ENCODE assay signal across 12 cellular contexts in the genomic region with DNA sequence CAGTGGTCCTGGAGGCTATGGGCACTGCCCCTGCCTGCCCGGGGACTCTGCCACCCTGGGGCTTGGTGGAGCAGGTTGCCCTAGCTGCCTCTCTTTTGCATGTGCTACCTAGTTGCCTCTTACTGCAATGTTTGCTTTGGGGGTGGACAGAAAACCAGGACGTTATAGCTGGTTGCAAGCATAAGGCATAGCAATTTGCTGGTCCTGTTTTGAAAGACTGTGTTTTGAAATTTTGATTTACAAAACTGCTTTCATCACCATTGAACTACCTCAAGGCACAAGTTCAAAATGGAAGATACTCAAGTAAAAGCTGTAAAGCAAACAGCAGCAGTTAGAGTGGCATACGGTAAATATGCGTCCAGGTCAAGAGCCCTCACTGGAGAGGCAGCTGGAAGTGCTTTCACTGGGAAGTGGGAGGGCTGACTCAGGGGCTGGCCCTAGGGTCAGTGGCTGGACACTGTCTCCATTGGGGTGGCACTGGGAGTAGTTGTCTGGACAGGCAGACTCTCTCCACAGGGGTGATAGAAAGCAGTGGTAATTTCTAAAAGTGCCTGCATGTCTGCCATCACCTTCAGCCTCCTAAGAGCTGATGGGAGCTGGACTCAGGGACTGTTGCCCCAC.
DNase-seq lines count a peak whose midpoint lies in the region; ATAC-seq and TF ChIP-seq lines count a peak whose summit lies in the region.
"Had no signal": no experiment of that assay in that cellular context is flagged by ENCODE, and none has a peak within 500 bp of the region (broad histone marks: within the 10 kb centered on the region; RNA-seq: fewer than 3 reads in every experiment).

No MANE protein-coding gene starts in this region.

- no peak overlapping the region for H3K27ac Mint-ChIP-seq in T-helper 17 cell
- H3K27ac Mint-ChIP-seq: activated naive CD4-positive, alpha-beta T cell treated with anti-CD3 and anti-CD28 coated beads for 36 hours; GM23338 had no signal

- H3K4me3 Mint-ChIP-seq in T-helper 17 cell = no peak overlapping the region
- H3K4me3 Mint-ChIP-seq: activated naive CD4-positive, alpha-beta T cell treated with anti-CD3 and anti-CD28 coated beads for 36 hours; GM23338 had no signal

- peaks cover 14% of the 10 kb centered on the region for H3K4me1 Mint-ChIP-seq in T-helper 17 cell

- WGBS in right lobe of liver (ENCODE audit: insufficient coverage, low coverage, low lambda C conversion rate, missing lambda C conversion rate) = 18% methylated on average over 4 of the region's 4 CpGs

- H3K27me3 Mint-ChIP-seq in T-helper 17 cell = peaks cover 6% of the 10 kb centered on the region

- H3K4me3 ChIP-seq in right lobe of liver = peak overlapping the region in 1 of 3 donors; percentile 7
- H3K4me3 ChIP-seq: body of pancreas, GM23338, SJCRH30 had no signal

- H3K27ac ChIP-seq in right lobe of liver = peak overlapping the region in 2 of 3 donors; percentile 55 to 79
- H3K27ac ChIP-seq: body of pancreas, SJCRH30 had no signal

- DNase-seq in COLO668 (lab: John Stamatoyannopoulos, UW; ENCODE audit: unreplicated experiment) (peak; percentile 27), NCI-H1417 treated with DMSO at 0.1 percent for 48 hours (lab: John Stamatoyannopoulos, UW) (peak; percentile 49), SHP77 treated with DMSO at 0.1 percent for 48 hours (lab: John Stamatoyannopoulos, UW) (peak; percentile 79), right lobe of liver (peak; percentile 63 to 86 (median 82)), T-helper 17 cell (no peak), NCI-H446 treated with DMSO at 0.1 percent for 48 hours (lab: John Stamatoyannopoulos, UW) (no peak)
- DNase-seq: activated naive CD4-positive, alpha-beta T cell treated with anti-CD3 and anti-CD28 coated beads for 36 hours; body of pancreas; SJCRH30 had no signal

- intact Hi-C loops in right lobe of liver (cut with DNase I) = loop anchor here in 1 of 2 donors (10.0 kb wide), 1 partner anchor 403 kb away; no protein-coding TSS in a partner anchor

- peak in 2 of 4 donors; percentile 5 to 18 for TF ChIP-seq CTCF in right lobe of liver (IDR thresholded peaks at IDR 0.05)

- peak; percentile 85 to 89 (median 88) for ATAC-seq in right lobe of liver
- ATAC-seq in T-helper 17 cell = no peak
- no peak for ATAC-seq in GM19328 (IDR thresholded peaks at IDR 0.05; ENCODE audit: unreplicated experiment)
- ATAC-seq in HG02588 (IDR thresholded peaks at IDR 0.05; ENCODE audit: unreplicated experiment) = no peak
- ATAC-seq: body of pancreas, GM23338 had no signal

- H3K36me3 Mint-ChIP-seq in T-helper 17 cell (ENCODE audit: low read depth) = no peaks in the 10 kb centered on the region

- H3K27me3 ChIP-seq in right lobe of liver = no peaks in the 10 kb centered on the region
- H3K27me3 ChIP-seq: body of pancreas, SJCRH30 had no signal

- TF ChIP-seq POLR2A in right lobe of liver (IDR thresholded peaks at IDR 0.05) = peak; percentile 31

- no peaks in the 10 kb centered on the region for H3K9me3 ChIP-seq in right lobe of liver
- no peaks in the 10 kb centered on the region for H3K9me3 ChIP-seq in T-helper 17 cell (ENCODE audit: control insufficient read depth, low read length, poor library complexity, severe bottlenecking)
- H3K9me3 ChIP-seq: body of pancreas, SJCRH30 had no signal

- no peaks in the 10 kb centered on the region for H3K36me3 ChIP-seq in right lobe of liver
- H3K36me3 ChIP-seq: SJCRH30 had no signal

- H3K4me1 ChIP-seq in right lobe of liver = peaks cover 0 to 20% (median 4%) of the 10 kb centered on the region in 4 donors
- H3K4me1 ChIP-seq: SJCRH30 had no signal

Comparison
In these comparisons a context has a peak if more than half of its experiments do, and no peak if none do; other contexts are left out.
1. DNase-seq: peak in COLO668 (single experiment), NCI-H1417 treated with DMSO at 0.1 percent for 48 hours (single experiment), SHP77 treated with DMSO at 0.1 percent for 48 hours (single experiment) and right lobe of liver (3 of 3); none in T-helper 17 cell (0 of 3) and NCI-H446 treated with DMSO at 0.1 percent for 48 hours (single experiment).
2. ATAC-seq: peak in right lobe of liver (4 of 4); none in T-helper 17 cell (single experiment), GM19328 (single experiment) and HG02588 (single experiment).